Comparison of ENCODE assay signal across 14 cellular contexts in genomic region chr14:97299661-97300060, GRCh38.
DNase-seq lines count a peak whose midpoint lies in the region; ATAC-seq and TF ChIP-seq lines count a peak whose summit lies in the region.
"Had no signal": no experiment of that assay in that cellular context is flagged by ENCODE, and none has a peak within 500 bp of the region (broad histone marks: within the 10 kb centered on the region; RNA-seq: fewer than 3 reads in every experiment).

No MANE protein-coding gene starts in this region.

- no peak overlapping the region for H3K4me3 Mint-ChIP-seq in neural crest cell
- H3K4me3 Mint-ChIP-seq: stimulated activated naive B cell treated with anti-CD40 and anti-IgM and Interleukin-4, amounts not matched to agents 10 μg/mL and 1 μg/mL and 100 μg/mL, for 72 hours; T-helper 1 cell treated with Interleukin-12 subunit alpha and Interleukin-12 subunit beta and Interleukin-4 antibody, amounts not matched to agents 30 μg/mL and 1 μg/mL, for 36 hours had no signal

- H3K4me1 ChIP-seq in colonic mucosa, result no peaks in the 10 kb centered on the region
- H3K4me1 ChIP-seq: spleen had no signal

- ATAC-seq in stimulated activated naive CD8-positive, alpha-beta T cell treated with anti-CD3 and anti-CD28 coated beads, Interleukin-15, Interleukin-2, amounts not matched to agents 100 U/mL and 50 U/mL, for 24 hours, result no peak
- ATAC-seq in GM19452 (IDR thresholded peaks at IDR 0.05; ENCODE audit: unreplicated experiment) (no peak), GM21381 (IDR thresholded peaks at IDR 0.05; ENCODE audit: unreplicated experiment) (no peak)
- ATAC-seq: stimulated activated naive B cell treated with anti-CD40 and anti-IgM and Interleukin-4, amounts not matched to agents 10 μg/mL and 1 μg/mL and 100 μg/mL, for 72 hours had no signal

- H3K27ac ChIP-seq in colonic mucosa, result no peak overlapping the region
- H3K27ac ChIP-seq: neutrophil, spleen had no signal

- H3K36me3 ChIP-seq in colonic mucosa, result no peaks in the 10 kb centered on the region
- H3K36me3 ChIP-seq: neutrophil, spleen had no signal

- H3K9me3 Mint-ChIP-seq in neural crest cell, result no peaks in the 10 kb centered on the region
- H3K9me3 Mint-ChIP-seq: stimulated activated naive B cell treated with anti-CD40 and anti-IgM and Interleukin-4, amounts not matched to agents 10 μg/mL and 1 μg/mL and 100 μg/mL, for 72 hours; T-helper 1 cell treated with Interleukin-12 subunit alpha and Interleukin-12 subunit beta and Interleukin-4 antibody, amounts not matched to agents 30 μg/mL and 1 μg/mL, for 36 hours had no signal

- H3K4me3 ChIP-seq in GM12864 (ENCODE audit: low read depth, low read length), result no peak overlapping the region
- H3K4me3 ChIP-seq in colonic mucosa, result no peak overlapping the region
- H3K4me3 ChIP-seq: spleen had no signal

- DNase-seq in GM12864 (ENCODE audit: low read depth), result no peak
- peak; percentile 43 for DNase-seq in NCI-H748 (lab: John Stamatoyannopoulos, UW; ENCODE audit: unreplicated experiment)
- DNase-seq in activated effector memory CD4-positive, alpha-beta T cell treated with anti-CD3 and anti-CD28 coated beads, Interleukin-2, amount 50 U/mL, for 16 hours, result peak; percentile 67
- DNase-seq in neural crest cell (ENCODE audit: low read depth, low spot score), result no peak
- DNase-seq in stimulated activated naive CD8-positive, alpha-beta T cell treated with anti-CD3 and anti-CD28 coated beads, Interleukin-15, Interleukin-2, amounts not matched to agents 100 U/mL and 50 U/mL, for 24 hours, result no peak
- no peak for DNase-seq in colonic mucosa
- DNase-seq: activated T-cell treated with anti-CD3 and anti-CD28 coated beads, Interleukin-2, amount 50 U/mL, for 1 hour; NCI-H1930; spleen; stimulated activated naive B cell treated with anti-CD40 and anti-IgM and Interleukin-4, amounts not matched to agents 10 μg/mL and 1 μg/mL and 100 μg/mL, for 72 hours had no signal

- H3K36me3 Mint-ChIP-seq in neural crest cell (ENCODE audit: low read depth), result no peaks in the 10 kb centered on the region
- H3K36me3 Mint-ChIP-seq: stimulated activated naive B cell treated with anti-CD40 and anti-IgM and Interleukin-4, amounts not matched to agents 10 μg/mL and 1 μg/mL and 100 μg/mL, for 72 hours had no signal

- H3K4me1 Mint-ChIP-seq in neural crest cell, result no peaks in the 10 kb centered on the region
- H3K4me1 Mint-ChIP-seq: stimulated activated naive B cell treated with anti-CD40 and anti-IgM and Interleukin-4, amounts not matched to agents 10 μg/mL and 1 μg/mL and 100 μg/mL, for 72 hours had no signal

- no peaks in the 10 kb centered on the region for H3K27me3 ChIP-seq in colonic mucosa

- peak; percentile 59 for TF ChIP-seq CTCF in GM12864 (IDR thresholded peaks at IDR 0.05; ENCODE audit: low read depth, low read length, missing control alignments)
- TF ChIP-seq CTCF in neural crest cell (conservative IDR thresholded peaks at IDR 0.05), result peak; percentile 30
- TF ChIP-seq CTCF in colonic mucosa (IDR thresholded peaks at IDR 0.05), result no peak

- no peaks in the 10 kb centered on the region for H3K9me3 ChIP-seq in colonic mucosa
- H3K9me3 ChIP-seq: neutrophil, spleen had no signal

- intact Hi-C loops in colonic mucosa (cut with DNase I), result no loop called here

- H3K9ac ChIP-seq in colonic mucosa (ENCODE audit: low read depth in 2 of 2, low read length in 2 of 2), result no peak overlapping the region

- peaks cover 11% of the 10 kb centered on the region for H3K27me3 Mint-ChIP-seq in neural crest cell (ENCODE audit: low read depth)

- H3K27ac Mint-ChIP-seq in neural crest cell (ENCODE audit: unreplicated experiment), result no peak overlapping the region
- H3K27ac Mint-ChIP-seq: stimulated activated naive B cell treated with anti-CD40 and anti-IgM and Interleukin-4, amounts not matched to agents 10 μg/mL and 1 μg/mL and 100 μg/mL, for 72 hours; T-helper 1 cell treated with Interleukin-12 subunit alpha and Interleukin-12 subunit beta and Interleukin-4 antibody, amounts not matched to agents 30 μg/mL and 1 μg/mL, for 36 hours had no signal

Comparison
In these comparisons a context has a peak if more than half of its experiments do, and no peak if none do; other contexts are left out.
1. DNase-seq: peak in NCI-H748 (single experiment) and activated effector memory CD4-positive, alpha-beta T cell treated with anti-CD3 and anti-CD28 coated beads, Interleukin-2, amount 50 U/mL, for 16 hours (single experiment); none in GM12864 (single experiment), neural crest cell (single experiment), stimulated activated naive CD8-positive, alpha-beta T cell treated with anti-CD3 and anti-CD28 coated beads, Interleukin-15, Interleukin-2, amounts not matched to agents 100 U/mL and 50 U/mL, for 24 hours (single experiment) and colonic mucosa (single experiment).